1 cellular context compared by ENCODE assay signal in the genomic region with DNA sequence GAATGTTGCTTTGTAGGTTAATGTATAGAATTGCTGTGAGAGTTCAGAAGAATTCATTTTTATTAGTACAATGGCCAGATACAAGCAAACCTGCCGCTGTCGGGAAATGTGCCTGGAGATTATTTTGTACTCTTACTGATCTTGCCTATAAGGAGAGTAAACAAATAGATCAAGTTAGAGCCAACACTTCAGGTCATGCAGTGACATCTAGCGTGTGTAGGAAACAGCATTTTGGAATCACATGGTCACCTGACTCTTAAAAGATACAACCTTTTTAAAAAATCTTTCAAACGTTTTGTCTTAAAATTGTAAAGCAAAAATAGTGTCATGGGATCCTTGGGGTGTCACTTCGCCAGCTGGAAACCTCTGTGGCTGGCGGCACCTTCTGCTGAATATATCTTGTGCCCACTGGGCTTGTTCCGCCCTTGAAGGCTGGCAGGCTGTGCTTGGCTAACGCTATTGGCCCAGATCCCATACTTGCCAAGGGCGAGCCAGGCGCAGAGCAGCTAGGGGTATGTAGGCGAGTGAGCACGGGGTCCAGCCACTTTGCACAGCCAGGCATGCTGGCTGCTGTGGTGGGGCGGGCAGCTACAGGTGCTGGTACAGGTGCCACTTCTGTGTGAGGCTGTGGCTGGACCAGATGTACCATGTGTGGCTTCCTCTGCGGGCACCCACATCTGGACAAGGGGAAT.
TF ChIP-seq lines count a peak whose summit lies in the region.

No MANE protein-coding gene starts in this region.

TF ChIP-seq in HepG2, 621 proteins besides CTCF, POLR2A, EP300 and RAD21:
- no peak for TF ChIP-seq CHD4 (IDR thresholded peaks at IDR 0.05; ENCODE audit: borderline replicate concordance, low read length)
- TF ChIP-seq, protein P1, sequence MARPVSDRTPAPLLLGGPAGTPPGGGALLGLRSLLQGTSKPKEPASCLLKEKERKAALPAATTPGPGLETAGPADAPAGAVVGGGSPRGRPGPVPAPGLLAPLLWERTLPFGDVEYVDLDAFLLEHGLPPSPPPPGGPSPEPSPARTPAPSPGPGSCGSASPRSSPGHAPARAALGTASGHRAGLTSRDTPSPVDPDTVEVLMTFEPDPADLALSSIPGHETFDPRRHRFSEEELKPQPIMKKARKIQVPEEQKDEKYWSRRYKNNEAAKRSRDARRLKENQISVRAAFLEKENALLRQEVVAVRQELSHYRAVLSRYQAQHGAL (CRISPR knock-in tag; IDR thresholded peaks at IDR 0.05; ENCODE audit: not compliant biosample characterization), result no peak
- no peak for TF ChIP-seq ZNF484 (CRISPR knock-in tag; IDR thresholded peaks at IDR 0.05; ENCODE audit: borderline replicate concordance, low read depth)
- TF ChIP-seq, protein P2, sequence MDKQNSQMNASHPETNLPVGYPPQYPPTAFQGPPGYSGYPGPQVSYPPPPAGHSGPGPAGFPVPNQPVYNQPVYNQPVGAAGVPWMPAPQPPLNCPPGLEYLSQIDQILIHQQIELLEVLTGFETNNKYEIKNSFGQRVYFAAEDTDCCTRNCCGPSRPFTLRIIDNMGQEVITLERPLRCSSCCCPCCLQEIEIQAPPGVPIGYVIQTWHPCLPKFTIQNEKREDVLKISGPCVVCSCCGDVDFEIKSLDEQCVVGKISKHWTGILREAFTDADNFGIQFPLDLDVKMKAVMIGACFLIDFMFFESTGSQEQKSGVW (CRISPR knock-in tag; IDR thresholded peaks at IDR 0.05; ENCODE audit: borderline replicate concordance), result no peak
- no peak for TF ChIP-seq KAT8 (CRISPR knock-in tag; IDR thresholded peaks at IDR 0.05)
- TF ChIP-seq ZSCAN9 (CRISPR knock-in tag; IDR thresholded peaks at IDR 0.05; ENCODE audit: borderline replicate concordance), result no peak
- TF ChIP-seq HOXA3 (CRISPR knock-in tag; IDR thresholded peaks at IDR 0.05), result no peak
- no peak for TF ChIP-seq EED (CRISPR knock-in tag; IDR thresholded peaks at IDR 0.05)
- TF ChIP-seq, protein P3, sequence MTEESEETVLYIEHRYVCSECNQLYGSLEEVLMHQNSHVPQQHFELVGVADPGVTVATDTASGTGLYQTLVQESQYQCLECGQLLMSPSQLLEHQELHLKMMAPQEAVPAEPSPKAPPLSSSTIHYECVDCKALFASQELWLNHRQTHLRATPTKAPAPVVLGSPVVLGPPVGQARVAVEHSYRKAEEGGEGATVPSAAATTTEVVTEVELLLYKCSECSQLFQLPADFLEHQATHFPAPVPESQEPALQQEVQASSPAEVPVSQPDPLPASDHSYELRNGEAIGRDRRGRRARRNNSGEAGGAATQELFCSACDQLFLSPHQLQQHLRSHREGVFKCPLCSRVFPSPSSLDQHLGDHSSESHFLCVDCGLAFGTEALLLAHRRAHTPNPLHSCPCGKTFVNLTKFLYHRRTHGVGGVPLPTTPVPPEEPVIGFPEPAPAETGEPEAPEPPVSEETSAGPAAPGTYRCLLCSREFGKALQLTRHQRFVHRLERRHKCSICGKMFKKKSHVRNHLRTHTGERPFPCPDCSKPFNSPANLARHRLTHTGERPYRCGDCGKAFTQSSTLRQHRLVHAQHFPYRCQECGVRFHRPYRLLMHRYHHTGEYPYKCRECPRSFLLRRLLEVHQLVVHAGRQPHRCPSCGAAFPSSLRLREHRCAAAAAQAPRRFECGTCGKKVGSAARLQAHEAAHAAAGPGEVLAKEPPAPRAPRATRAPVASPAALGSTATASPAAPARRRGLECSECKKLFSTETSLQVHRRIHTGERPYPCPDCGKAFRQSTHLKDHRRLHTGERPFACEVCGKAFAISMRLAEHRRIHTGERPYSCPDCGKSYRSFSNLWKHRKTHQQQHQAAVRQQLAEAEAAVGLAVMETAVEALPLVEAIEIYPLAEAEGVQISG (CRISPR knock-in tag; IDR thresholded peaks at IDR 0.05), result no peak
- TF ChIP-seq ZBTB1 (CRISPR knock-in tag; IDR thresholded peaks at IDR 0.05; ENCODE audit: borderline replicate concordance), result no peak
- no peak for TF ChIP-seq ZNF543 (CRISPR knock-in tag; IDR thresholded peaks at IDR 0.05)
- TF ChIP-seq, protein P4, sequence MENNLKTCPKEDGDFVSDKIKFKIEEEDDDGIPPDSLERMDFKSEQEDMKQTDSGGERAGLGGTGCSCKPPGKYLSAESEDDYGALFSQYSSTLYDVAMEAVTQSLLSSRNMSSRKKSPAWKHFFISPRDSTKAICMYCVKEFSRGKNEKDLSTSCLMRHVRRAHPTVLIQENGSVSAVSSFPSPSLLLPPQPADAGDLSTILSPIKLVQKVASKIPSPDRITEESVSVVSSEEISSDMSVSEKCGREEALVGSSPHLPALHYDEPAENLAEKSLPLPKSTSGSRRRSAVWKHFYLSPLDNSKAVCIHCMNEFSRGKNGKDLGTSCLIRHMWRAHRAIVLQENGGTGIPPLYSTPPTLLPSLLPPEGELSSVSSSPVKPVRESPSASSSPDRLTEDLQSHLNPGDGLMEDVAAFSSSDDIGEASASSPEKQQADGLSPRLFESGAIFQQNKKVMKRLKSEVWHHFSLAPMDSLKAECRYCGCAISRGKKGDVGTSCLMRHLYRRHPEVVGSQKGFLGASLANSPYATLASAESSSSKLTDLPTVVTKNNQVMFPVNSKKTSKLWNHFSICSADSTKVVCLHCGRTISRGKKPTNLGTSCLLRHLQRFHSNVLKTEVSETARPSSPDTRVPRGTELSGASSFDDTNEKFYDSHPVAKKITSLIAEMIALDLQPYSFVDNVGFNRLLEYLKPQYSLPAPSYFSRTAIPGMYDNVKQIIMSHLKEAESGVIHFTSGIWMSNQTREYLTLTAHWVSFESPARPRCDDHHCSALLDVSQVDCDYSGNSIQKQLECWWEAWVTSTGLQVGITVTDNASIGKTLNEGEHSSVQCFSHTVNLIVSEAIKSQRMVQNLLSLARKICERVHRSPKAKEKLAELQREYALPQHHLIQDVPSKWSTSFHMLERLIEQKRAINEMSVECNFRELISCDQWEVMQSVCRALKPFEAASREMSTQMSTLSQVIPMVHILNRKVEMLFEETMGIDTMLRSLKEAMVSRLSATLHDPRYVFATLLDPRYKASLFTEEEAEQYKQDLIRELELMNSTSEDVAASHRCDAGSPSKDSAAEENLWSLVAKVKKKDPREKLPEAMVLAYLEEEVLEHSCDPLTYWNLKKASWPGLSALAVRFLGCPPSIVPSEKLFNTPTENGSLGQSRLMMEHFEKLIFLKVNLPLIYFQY (CRISPR knock-in tag; IDR thresholded peaks at IDR 0.05; ENCODE audit: borderline replicate concordance), result no peak
- TF ChIP-seq, protein P5, sequence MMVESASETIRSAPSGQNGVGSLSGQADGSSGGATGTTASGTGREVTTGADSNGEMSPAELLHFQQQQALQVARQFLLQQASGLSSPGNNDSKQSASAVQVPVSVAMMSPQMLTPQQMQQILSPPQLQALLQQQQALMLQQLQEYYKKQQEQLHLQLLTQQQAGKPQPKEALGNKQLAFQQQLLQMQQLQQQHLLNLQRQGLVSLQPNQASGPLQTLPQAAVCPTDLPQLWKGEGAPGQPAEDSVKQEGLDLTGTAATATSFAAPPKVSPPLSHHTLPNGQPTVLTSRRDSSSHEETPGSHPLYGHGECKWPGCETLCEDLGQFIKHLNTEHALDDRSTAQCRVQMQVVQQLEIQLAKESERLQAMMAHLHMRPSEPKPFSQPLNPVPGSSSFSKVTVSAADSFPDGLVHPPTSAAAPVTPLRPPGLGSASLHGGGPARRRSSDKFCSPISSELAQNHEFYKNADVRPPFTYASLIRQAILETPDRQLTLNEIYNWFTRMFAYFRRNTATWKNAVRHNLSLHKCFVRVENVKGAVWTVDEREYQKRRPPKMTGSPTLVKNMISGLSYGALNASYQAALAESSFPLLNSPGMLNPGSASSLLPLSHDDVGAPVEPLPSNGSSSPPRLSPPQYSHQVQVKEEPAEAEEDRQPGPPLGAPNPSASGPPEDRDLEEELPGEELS (CRISPR knock-in tag; IDR thresholded peaks at IDR 0.05), result no peak
- TF ChIP-seq SRF (IDR thresholded peaks at IDR 0.05; ENCODE audit: low read depth, low read length), result no peak
- TF ChIP-seq, protein P6, sequence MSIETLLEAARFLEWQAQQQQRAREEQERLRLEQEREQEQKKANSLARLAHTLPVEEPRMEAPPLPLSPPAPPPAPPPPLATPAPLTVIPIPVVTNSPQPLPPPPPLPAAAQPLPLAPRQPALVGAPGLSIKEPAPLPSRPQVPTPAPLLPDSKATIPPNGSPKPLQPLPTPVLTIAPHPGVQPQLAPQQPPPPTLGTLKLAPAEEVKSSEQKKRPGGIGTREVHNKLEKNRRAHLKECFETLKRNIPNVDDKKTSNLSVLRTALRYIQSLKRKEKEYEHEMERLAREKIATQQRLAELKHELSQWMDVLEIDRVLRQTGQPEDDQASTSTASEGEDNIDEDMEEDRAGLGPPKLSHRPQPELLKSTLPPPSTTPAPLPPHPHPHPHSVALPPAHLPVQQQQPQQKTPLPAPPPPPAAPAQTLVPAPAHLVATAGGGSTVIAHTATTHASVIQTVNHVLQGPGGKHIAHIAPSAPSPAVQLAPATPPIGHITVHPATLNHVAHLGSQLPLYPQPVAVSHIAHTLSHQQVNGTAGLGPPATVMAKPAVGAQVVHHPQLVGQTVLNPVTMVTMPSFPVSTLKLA (IDR thresholded peaks at IDR 0.05), result no peak
- no peak for TF ChIP-seq ZFP36L1 (CRISPR knock-in tag; IDR thresholded peaks at IDR 0.05)
